Comparison of ENCODE assay signal across 15 cellular contexts in genomic region chr1:110033421-110033820, GRCh38. TPM values are rescaled to one million over a fixed set of nuclear protein-coding genes. Genes with fewer than 3 reads are reported as not detected.
DNase-seq lines count a peak whose midpoint lies in the region; ATAC-seq, FAIRE-seq and TF ChIP-seq lines count a peak whose summit lies in the region.
"Had no signal": no experiment of that assay in that cellular context is flagged by ENCODE, and none has a peak within 500 bp of the region (broad histone marks: within the 10 kb centered on the region; RNA-seq: fewer than 3 reads in every experiment).

No MANE protein-coding gene starts in this region.

- no peak overlapping the region for H3K4me2 ChIP-seq in IMR-90 (ENCODE audit: low read depth, low read length)
- no peak overlapping the region for H3K4me2 ChIP-seq in mesendoderm (ENCODE audit: low read length)

- H3K27ac Mint-ChIP-seq in CD4-positive, alpha-beta T cell, result peak overlapping the region; percentile 81
- H3K27ac Mint-ChIP-seq in activated CD4-positive, alpha-beta memory T cell treated with anti-CD3 and anti-CD28 coated beads for 36 hours, result peak overlapping the region; percentile 92

- no peak overlapping the region for H3K14ac ChIP-seq in IMR-90 (replicated peaks; ENCODE audit: low read depth, low read length)

- no CpG with 5 or more reads among the region's 5 CpGs for WGBS in IMR-90 (ENCODE audit: extremely low coverage in 2 of 2, insufficient read length in 1 of 2), 2 experiments
- WGBS in mesendoderm (ENCODE audit: extremely low coverage, insufficient coverage, low lambda C conversion rate), result no CpG with 5 or more reads among the region's 5 CpGs

- H4K5ac ChIP-seq in IMR-90 (ENCODE audit: low read depth, low read length) (peak overlapping the region; percentile 70), mesendoderm (ENCODE audit: low read length) (peak overlapping the region; percentile 47)

- POLR2A ChIA-PET in CD4-positive, alpha-beta T cell (lab: Charles Lee), result no interaction called here
- POLR2A ChIA-PET in IMR-90 (lab: Charles Lee; ENCODE audit: unreplicated experiment), result no interaction called here
- POLR2A ChIA-PET in activated CD4-positive, alpha-beta memory T cell treated with anti-CD3 and anti-CD28 coated beads for 36 hours (lab: Charles Lee), result no interaction called here

- H4K8ac ChIP-seq in IMR-90 (ENCODE audit: low read depth in 2 of 2, low read length in 2 of 2), result peak overlapping the region; percentile 59 to 94
- no peak overlapping the region for H4K8ac ChIP-seq in mesendoderm (ENCODE audit: low read depth, low read length)

- no peak overlapping the region for H2AK9ac ChIP-seq in IMR-90 (replicated peaks; ENCODE audit: low read depth, low read length, poor library complexity)

- no peaks in the 10 kb centered on the region for H3K9me3 ChIP-seq in CD4-positive, alpha-beta T cell (ENCODE audit: control insufficient read depth, low read length)
- H3K9me3 ChIP-seq in IMR-90 (ENCODE audit: control insufficient read depth, insufficient read depth, low read length), result no peaks in the 10 kb centered on the region

- TF ChIP-seq CTCF in CD4-positive, alpha-beta T cell (IDR thresholded peaks at IDR 0.05), result no peak
- TF ChIP-seq CTCF in IMR-90 (conservative IDR thresholded peaks at IDR 0.05; ENCODE audit: low read depth, low read length), result no peak

- H2BK15ac ChIP-seq in IMR-90 (ENCODE audit: low read depth, low read length) (no peak overlapping the region), mesendoderm (replicated peaks; ENCODE audit: low read depth) (no peak overlapping the region)

- H3K9me1 ChIP-seq in IMR-90 (ENCODE audit: insufficient read depth, low read length), result peaks cover 8% of the 10 kb centered on the region

- no peaks in the 10 kb centered on the region for H3K27me3 ChIP-seq in CD4-positive, alpha-beta T cell (ENCODE audit: control insufficient read depth, insufficient read depth, low read length)
- H3K27me3 ChIP-seq in IMR-90 (ENCODE audit: control insufficient read depth, insufficient read depth, low read length) (no peaks in the 10 kb centered on the region), mesendoderm (ENCODE audit: insufficient read depth, low read length, poor library complexity) (no peaks in the 10 kb centered on the region)

- H3K4me3 ChIP-seq in IMR-90 (ENCODE audit: insufficient read depth, low read depth, low read length), result no peak overlapping the region
- no peak overlapping the region for H3K4me3 ChIP-seq in mesendoderm (ENCODE audit: low read length)

- peaks cover 5% of the 10 kb centered on the region for H3K36me3 ChIP-seq in IMR-90 (ENCODE audit: control insufficient read depth, insufficient read depth, low read length)
- peaks cover 4% of the 10 kb centered on the region for H3K36me3 ChIP-seq in mesendoderm (ENCODE audit: control insufficient read depth, insufficient read depth, low read length)

- no peak overlapping the region for H2AFZ ChIP-seq in IMR-90 (replicated peaks; ENCODE audit: low read length, poor library complexity)

- H3K18ac ChIP-seq in IMR-90 (ENCODE audit: low read depth, low read length) (no peak overlapping the region), mesendoderm (ENCODE audit: low read length) (no peak overlapping the region)

- no peak overlapping the region for H2BK20ac ChIP-seq in IMR-90 (ENCODE audit: low read depth, low read length)

- H2AK5ac ChIP-seq in IMR-90 (ENCODE audit: low read depth, low read length) (no peak overlapping the region), mesendoderm (ENCODE audit: low read length) (no peak overlapping the region)

- H2BK120ac ChIP-seq in IMR-90 (ENCODE audit: low read depth, low read length) (no peak overlapping the region), mesendoderm (ENCODE audit: low read depth, low read length) (no peak overlapping the region)

- BruUV-seq in IMR-90 (replicated peaks; lab: Mats Ljungman, UMichigan), result no TSS peak

- peak overlapping the region; percentile 64 for H3K27ac ChIP-seq in CD4-positive, alpha-beta T cell (ENCODE audit: low read depth, low read length)
- H3K27ac ChIP-seq in IMR-90 (ENCODE audit: insufficient read depth, low read length) (no peak overlapping the region), mesendoderm (ENCODE audit: low read depth, low read length) (no peak overlapping the region)

- H3K9me3 Mint-ChIP-seq in CD4-positive, alpha-beta T cell, result no peaks in the 10 kb centered on the region
- no peaks in the 10 kb centered on the region for H3K9me3 Mint-ChIP-seq in activated CD4-positive, alpha-beta memory T cell treated with anti-CD3 and anti-CD28 coated beads for 36 hours

- dilution Hi-C loops in IMR-90 (cut with HindIII; ENCODE audit: low sequenced_read_pairs, unreplicated experiment), result no loop called here

- TF ChIP-seq RAD21 in IMR-90 (IDR thresholded peaks at IDR 0.05; ENCODE audit: low read length), result no peak

- H4K20me1 ChIP-seq in IMR-90 (ENCODE audit: insufficient read depth, low read length), result peaks cover 14% of the 10 kb centered on the region

- H3K4me1 ChIP-seq in IMR-90 (ENCODE audit: control insufficient read depth, insufficient read depth, low read length), result peaks cover 2% of the 10 kb centered on the region; the same call in 1 of the 2 replicates
- peaks cover 3% of the 10 kb centered on the region for H3K4me1 ChIP-seq in mesendoderm (ENCODE audit: control insufficient read depth, low read depth, low read length)

- peak overlapping the region; percentile 98 for H3K4me3 Mint-ChIP-seq in CD4-positive, alpha-beta T cell
- H3K4me3 Mint-ChIP-seq in activated CD4-positive, alpha-beta memory T cell treated with anti-CD3 and anti-CD28 coated beads for 36 hours, result peak overlapping the region; percentile 79

- H3K79me2 ChIP-seq in mesendoderm (ENCODE audit: control insufficient read depth, insufficient read depth, low read length), result peaks cover 15% of the 10 kb centered on the region

- no peak for TF ChIP-seq POLR2A in IMR-90 (IDR thresholded peaks at IDR 0.05; ENCODE audit: low read depth, low read length)

- H3K36me3 Mint-ChIP-seq in CD4-positive, alpha-beta T cell (ENCODE audit: low read depth), result peaks cover 28% of the 10 kb centered on the region
- H3K36me3 Mint-ChIP-seq in activated CD4-positive, alpha-beta memory T cell treated with anti-CD3 and anti-CD28 coated beads for 36 hours, result peaks cover 2% of the 10 kb centered on the region

- H3K56ac ChIP-seq in IMR-90 (ENCODE audit: extremely low read depth, insufficient read depth, low read length) (no peak overlapping the region), mesendoderm (ENCODE audit: low read length) (no peak overlapping the region)

- in situ Hi-C loops in IMR-90 (cut with MboI; ENCODE audit: low sequenced_read_pairs), result no loop called here
- in situ Hi-C loops in KBM-7 (cut with MboI; ENCODE audit: low pct_unique_long_range_greater_than_20kb, low sequenced_read_pairs), result no loop called here

- FAIRE-seq in HTR-8/SVneo (lab: Jason Lieb, UNC), result no peak
- FAIRE-seq: D721Med, kidney had no signal

- peaks cover 59% of the 10 kb centered on the region for H3K4me1 Mint-ChIP-seq in CD4-positive, alpha-beta T cell (ENCODE audit: low read depth)
- H3K4me1 Mint-ChIP-seq in activated CD4-positive, alpha-beta memory T cell treated with anti-CD3 and anti-CD28 coated beads for 36 hours (ENCODE audit: low read depth), result peaks cover 59% of the 10 kb centered on the region

- no peak for ATAC-seq in CD4-positive, alpha-beta T cell (ENCODE audit: poor library complexity)
- no peak for ATAC-seq in IMR-90 (ENCODE audit: low read depth)

- intact Hi-C loops in CD4-positive, alpha-beta T cell (cut with DNase I, micrococcal nuclease), result loop anchor here (5.0 to 10.0 kb wide), 2 partner anchors 929 to 1411 kb away; partner anchors contain the start of genes ATP5PB (in 1 of the 2), LRIF1 (in 1 of the 2) and WDR77 (in 1 of the 2)
- intact Hi-C loops in IMR-90 (cut with micrococcal nuclease), result loop anchor here (5.0 kb wide), 1 partner anchor 429 kb away; no protein-coding TSS in a partner anchor
- intact Hi-C loops in activated CD4-positive, alpha-beta memory T cell treated with anti-CD3 and anti-CD28 coated beads for 36 hours (cut with micrococcal nuclease), result loop anchor here (5.0 kb wide), 2 partner anchors 74 to 486 kb away; partner anchors contain the start of gene GNAI3

- no peak for DNase-seq in CD4-positive, alpha-beta T cell
- DNase-seq in IMR-90, result no peak
- DNase-seq in activated CD4-positive, alpha-beta memory T cell treated with anti-CD3 and anti-CD28 coated beads for 36 hours, result no peak
- DNase-seq in mesendoderm, result no peak
- DNase-seq in DMS53 (lab: John Stamatoyannopoulos, UW), result no peak
- DNase-seq in NCI-H345 (lab: John Stamatoyannopoulos, UW), result no peak
- no peak for DNase-seq in HTR-8/SVneo (ENCODE audit: insufficient read length, low spot score)
- no peak for DNase-seq in KBM-7
- DNase-seq: activated T-cell treated with anti-CD3 and anti-CD28 coated beads for 4 hours; kidney; NCI-H1417 treated with DMSO at 0.1 percent for 48 hours; NCI-H774; occipital lobe; stimulated activated CD4-positive, alpha-beta T cell treated with anti-CD3 and anti-CD28 coated beads, Interleukin-15, amount 100 ng/mL, for 24 hours had no signal

- no peaks in the 10 kb centered on the region for H3K27me3 Mint-ChIP-seq in CD4-positive, alpha-beta T cell
- no peaks in the 10 kb centered on the region for H3K27me3 Mint-ChIP-seq in activated CD4-positive, alpha-beta memory T cell treated with anti-CD3 and anti-CD28 coated beads for 36 hours

- CTCF ChIA-PET in CD4-positive, alpha-beta T cell (lab: Charles Lee), result no interaction called here
- CTCF ChIA-PET in IMR-90 (lab: Yijun Ruan, JAX), result no interaction called here
- CTCF ChIA-PET in activated CD4-positive, alpha-beta memory T cell treated with anti-CD3 and anti-CD28 coated beads for 36 hours (lab: Charles Lee), result no interaction called here

- H3K4ac ChIP-seq in IMR-90 (ENCODE audit: low read depth, low read length), result no peak overlapping the region
- no peak overlapping the region for H3K4ac ChIP-seq in mesendoderm (ENCODE audit: low read depth, low read length)

- H3K23ac ChIP-seq in IMR-90 (ENCODE audit: low read depth, low read length), result no peak overlapping the region
- no peak overlapping the region for H3K23ac ChIP-seq in mesendoderm (ENCODE audit: low read length)

- peaks cover 17 to 32% of the 10 kb centered on the region in 2 experiments for H3K79me1 ChIP-seq in IMR-90 (ENCODE audit: low read depth in 1 of 2, low read length in 2 of 2)
- peaks cover 10% of the 10 kb centered on the region for H3K79me1 ChIP-seq in mesendoderm (ENCODE audit: low read length)

- no peak overlapping the region for H4K91ac ChIP-seq in IMR-90 (ENCODE audit: insufficient read depth, low read depth, low read length)

- H3K9ac ChIP-seq in IMR-90 (ENCODE audit: low read depth, low read length), result no peak overlapping the region
- no peak overlapping the region for H3K9ac ChIP-seq in mesendoderm (ENCODE audit: low read length)

- H2BK5ac ChIP-seq in IMR-90 (ENCODE audit: low read depth, low read length, poor library complexity, severe bottlenecking) (no peak overlapping the region), mesendoderm (ENCODE audit: low read length) (no peak overlapping the region)

RNA-seq across cellular contexts. Expression of gene STRIP1, which starts 1.0 kb away (rescaled TPM):
- 10 to 100 TPM; 74.3 to 80.9 TPM for total RNA-seq in CD4-positive, alpha-beta T cell
- 31.4 and 33.5 TPM in 2 replicates for total RNA-seq in IMR-90 (2012; rRNA removed)
- 28.6 and 30.4 TPM in 2 replicates for polyA plus RNA-seq in IMR-90 (2012; rRNA removed)
- 13.7 and 17.1 TPM in 2 replicates for polyA plus RNA-seq in IMR-90 (2012; cell fraction: cytosol; rRNA removed)
- 82.7 and 95.7 TPM in 2 replicates for polyA plus RNA-seq in IMR-90 (2012; cell fraction: nucleus; rRNA removed; ENCODE audit: low replicate concordance)
- total RNA-seq in activated CD4-positive, alpha-beta memory T cell treated with anti-CD3 and anti-CD28 coated beads for 36 hours, result 10 to 100 TPM; 22.7 to 25.7 TPM
- 23.7 TPM for polyA plus RNA-seq in mesendoderm (2013, experiment 1 of 2)
- 23.4 TPM for polyA plus RNA-seq in mesendoderm (2013, experiment 2 of 2)

RNA-seq across cellular contexts. Expression of gene ALX3, which starts 37.1 kb away (rescaled TPM):
- not detected for total RNA-seq in CD4-positive, alpha-beta T cell
- total RNA-seq in IMR-90 (2012; rRNA removed), result not detected in 2 replicates
- polyA plus RNA-seq in IMR-90 (2012; rRNA removed), result not detected in 2 replicates
- polyA plus RNA-seq in IMR-90 (2012; cell fraction: cytosol; rRNA removed), result not detected in 2 replicates
- polyA plus RNA-seq in IMR-90 (2012; cell fraction: nucleus; rRNA removed; ENCODE audit: low replicate concordance), result not detected in 2 replicates
- not detected for total RNA-seq in activated CD4-positive, alpha-beta memory T cell treated with anti-CD3 and anti-CD28 coated beads for 36 hours
- 0.21 TPM for polyA plus RNA-seq in mesendoderm (2013, experiment 1 of 2)
- polyA plus RNA-seq in mesendoderm (2013, experiment 2 of 2), result 0.24 TPM
- total RNA-seq: kidney had no signal

RNA-seq across cellular contexts. Expression of gene AHCYL1, which starts 48.9 kb away (rescaled TPM):
- 1 to 10 TPM; 6.9 to 8.4 TPM for total RNA-seq in CD4-positive, alpha-beta T cell
- 73.9 and 76.0 TPM in 2 replicates for total RNA-seq in IMR-90 (2012; rRNA removed)
- 63.9 and 75.1 TPM in 2 replicates for polyA plus RNA-seq in IMR-90 (2012; rRNA removed)
- 25.3 and 33.6 TPM in 2 replicates for polyA plus RNA-seq in IMR-90 (2012; cell fraction: cytosol; rRNA removed)
- 45.6 and 132 TPM in 2 replicates for polyA plus RNA-seq in IMR-90 (2012; cell fraction: nucleus; rRNA removed; ENCODE audit: low replicate concordance)
- total RNA-seq in activated CD4-positive, alpha-beta memory T cell treated with anti-CD3 and anti-CD28 coated beads for 36 hours, result 10 to 100 TPM; 89.6 to 92.3 TPM
- 55.7 TPM for polyA plus RNA-seq in mesendoderm (2013, experiment 1 of 2)
- polyA plus RNA-seq in mesendoderm (2013, experiment 2 of 2), result 57.3 TPM
